ENCODE assay signal across 16 cellular contexts in the genomic region with DNA sequence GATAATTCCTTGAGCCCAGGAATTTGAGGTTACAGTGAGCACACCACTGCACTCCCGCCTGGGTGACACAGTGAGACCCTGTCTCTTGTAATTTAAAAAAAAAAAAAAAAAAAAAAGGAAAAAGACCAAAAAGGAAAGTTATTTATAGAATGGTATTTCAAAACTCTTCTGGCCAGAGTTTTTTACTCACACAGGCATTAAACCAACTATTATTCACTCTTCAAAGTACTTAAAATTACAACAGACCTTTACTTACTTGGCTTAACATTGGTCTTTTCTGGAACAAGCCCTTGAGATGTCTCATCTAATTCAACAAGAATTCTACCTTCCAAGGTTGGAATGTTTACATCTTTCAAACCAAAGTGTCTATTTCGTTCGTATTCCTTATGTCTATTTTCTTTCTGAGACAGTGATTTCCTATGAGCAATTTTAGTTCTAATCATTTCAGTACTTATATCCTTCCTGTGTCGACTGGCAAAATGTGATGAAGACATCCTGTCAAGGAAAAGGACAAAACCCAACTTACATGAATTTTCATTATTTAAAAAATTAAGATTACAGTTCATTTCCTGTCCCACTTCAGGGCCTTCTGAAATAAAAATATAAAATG. TPM values are rescaled to one million over a fixed set of nuclear protein-coding genes. Genes with fewer than 3 reads are reported as not detected.
A peak's percentile ranks its signal among the peaks of the same experiment; 100 is the strongest.
DNase-seq lines count a peak whose midpoint lies in the region; ATAC-seq and TF ChIP-seq lines count a peak whose summit lies in the region.
"Had no signal": no experiment of that assay in that cellular context is flagged by ENCODE, and none has a peak within 500 bp of the region (broad histone marks: within the 10 kb centered on the region; RNA-seq: fewer than 3 reads in every experiment).

No MANE protein-coding gene starts in this region.

- WGBS in stomach, 5 donors, result 63 to 90% (median 81%) methylated on average over 4 of the region's 4 CpGs

- no peak for TF ChIP-seq EP300 in stomach (IDR thresholded peaks at IDR 0.05)

- H3K27ac ChIP-seq in stomach, result no peak overlapping the region
- H3K27ac ChIP-seq: cardiac muscle cell, left lung, right lobe of liver had no signal

- H3K4me1 ChIP-seq in stomach, result peaks cover 0 to 22% (median 12%) of the 10 kb centered on the region in 4 donors

- intact Hi-C loops in stomach (cut with DNase I; ENCODE audit: low total_unique reads), result no loop called here

- H3K9me3 Mint-ChIP-seq in activated naive CD8-positive, alpha-beta T cell treated with anti-CD3 and anti-CD28 coated beads, Interleukin-2, amount 10 ng/mL, durations not matched to agents 7 days and 5 days, result no peaks in the 10 kb centered on the region
- no peaks in the 10 kb centered on the region for H3K9me3 Mint-ChIP-seq in activated naive CD8-positive, alpha-beta T cell treated with anti-CD3 and anti-CD28 coated beads for 36 hours
- H3K9me3 Mint-ChIP-seq in stimulated activated effector memory CD8-positive, alpha-beta T cell treated with anti-CD3 and anti-CD28 coated beads, Interleukin-12 subunit alpha, Interleukin-12 subunit beta, amount 100 ng/mL, for 72 hours, result no peaks in the 10 kb centered on the region
- H3K9me3 Mint-ChIP-seq: CD14-positive monocyte, naive B cell had no signal

- TF ChIP-seq CTCF in stomach (IDR thresholded peaks at IDR 0.05), result no peak

- no peaks in the 10 kb centered on the region for H3K9me3 ChIP-seq in stomach
- H3K9me3 ChIP-seq: left lung, right lobe of liver had no signal

- no peak for TF ChIP-seq POLR2A in stomach (IDR thresholded peaks at IDR 0.05)

- H3K27ac Mint-ChIP-seq in activated naive CD8-positive, alpha-beta T cell treated with anti-CD3 and anti-CD28 coated beads, Interleukin-2, amount 10 ng/mL, durations not matched to agents 7 days and 5 days, result no peak overlapping the region
- no peak overlapping the region for H3K27ac Mint-ChIP-seq in activated naive CD8-positive, alpha-beta T cell treated with anti-CD3 and anti-CD28 coated beads for 36 hours
- H3K27ac Mint-ChIP-seq in stimulated activated effector memory CD8-positive, alpha-beta T cell treated with anti-CD3 and anti-CD28 coated beads, Interleukin-12 subunit alpha, Interleukin-12 subunit beta, amount 100 ng/mL, for 72 hours, result no peak overlapping the region
- H3K27ac Mint-ChIP-seq: naive B cell had no signal

- no peak for DNase-seq in activated naive CD8-positive, alpha-beta T cell treated with anti-CD3 and anti-CD28 coated beads, Interleukin-2, amount 10 ng/mL, durations not matched to agents 7 days and 5 days
- DNase-seq in activated naive CD8-positive, alpha-beta T cell treated with anti-CD3 and anti-CD28 coated beads for 36 hours, result no peak
- peak; percentile 4 for DNase-seq in LHCN-M2 (ENCODE audit: low read depth)
- DNase-seq in dermis blood vessel endothelial cell, result peak; percentile 49
- DNase-seq in stimulated activated effector memory CD8-positive, alpha-beta T cell treated with anti-CD3 and anti-CD28 coated beads, Interleukin-12 subunit alpha, Interleukin-12 subunit beta, amount 100 ng/mL, for 72 hours (ENCODE audit: low spot score in 2 of 2), result no peak
- no peak for DNase-seq in superior temporal gyrus (ENCODE audit: extremely low spot score)
- no peak for DNase-seq in stomach
- no peak for DNase-seq in activated CD4-positive, CD25-positive, alpha-beta regulatory T cell treated with anti-CD3 and anti-CD28 coated beads, Interleukin-2, amount 50 U/mL, for 72 hours
- DNase-seq: activated CD4-positive, alpha-beta T cell treated with anti-CD3 and anti-CD28 coated beads for 48 hours; left lung; naive B cell; right lobe of liver; stimulated activated naive CD4-positive, alpha-beta T cell had no signal

- no peak for ATAC-seq in activated naive CD8-positive, alpha-beta T cell treated with anti-CD3 and anti-CD28 coated beads, Interleukin-2, amount 10 ng/mL, durations not matched to agents 7 days and 5 days (ENCODE audit: low read depth)
- ATAC-seq in stimulated activated effector memory CD8-positive, alpha-beta T cell treated with anti-CD3 and anti-CD28 coated beads, Interleukin-12 subunit alpha, Interleukin-12 subunit beta, amount 100 ng/mL, for 72 hours, result no peak
- ATAC-seq: HCT116, left lung, right lobe of liver had no signal

- H3K36me3 ChIP-seq in stomach, result no peaks in the 10 kb centered on the region
- H3K36me3 ChIP-seq: cardiac muscle cell, left lung, right lobe of liver had no signal

- no peak overlapping the region for H3K4me3 ChIP-seq in stomach
- H3K4me3 ChIP-seq: left lung, right lobe of liver had no signal

- no peaks in the 10 kb centered on the region for H3K27me3 ChIP-seq in stomach
- H3K27me3 ChIP-seq: cardiac muscle cell, left lung, right lobe of liver had no signal

- H3K36me3 Mint-ChIP-seq in activated naive CD8-positive, alpha-beta T cell treated with anti-CD3 and anti-CD28 coated beads, Interleukin-2, amount 10 ng/mL, durations not matched to agents 7 days and 5 days, result peaks cover 28% of the 10 kb centered on the region
- peaks cover 17% of the 10 kb centered on the region for H3K36me3 Mint-ChIP-seq in activated naive CD8-positive, alpha-beta T cell treated with anti-CD3 and anti-CD28 coated beads for 36 hours
- no peaks in the 10 kb centered on the region for H3K36me3 Mint-ChIP-seq in stimulated activated effector memory CD8-positive, alpha-beta T cell treated with anti-CD3 and anti-CD28 coated beads, Interleukin-12 subunit alpha, Interleukin-12 subunit beta, amount 100 ng/mL, for 72 hours
- H3K36me3 Mint-ChIP-seq: naive B cell had no signal

- H3K27me3 Mint-ChIP-seq in activated naive CD8-positive, alpha-beta T cell treated with anti-CD3 and anti-CD28 coated beads, Interleukin-2, amount 10 ng/mL, durations not matched to agents 7 days and 5 days, result no peaks in the 10 kb centered on the region
- peaks cover 8% of the 10 kb centered on the region for H3K27me3 Mint-ChIP-seq in activated naive CD8-positive, alpha-beta T cell treated with anti-CD3 and anti-CD28 coated beads for 36 hours
- H3K27me3 Mint-ChIP-seq: naive B cell had no signal

- peak overlapping the region; percentile 97 for H3K4me3 Mint-ChIP-seq in activated naive CD8-positive, alpha-beta T cell treated with anti-CD3 and anti-CD28 coated beads, Interleukin-2, amount 10 ng/mL, durations not matched to agents 7 days and 5 days
- H3K4me3 Mint-ChIP-seq in activated naive CD8-positive, alpha-beta T cell treated with anti-CD3 and anti-CD28 coated beads for 36 hours, result no peak overlapping the region
- H3K4me3 Mint-ChIP-seq in stimulated activated effector memory CD8-positive, alpha-beta T cell treated with anti-CD3 and anti-CD28 coated beads, Interleukin-12 subunit alpha, Interleukin-12 subunit beta, amount 100 ng/mL, for 72 hours, result peak overlapping the region; percentile 87
- H3K4me3 Mint-ChIP-seq: CD14-positive monocyte had no signal

- POLR2A ChIA-PET in activated naive CD8-positive, alpha-beta T cell treated with anti-CD3 and anti-CD28 coated beads, Interleukin-2, amount 10 ng/mL, durations not matched to agents 7 days and 5 days (lab: Charles Lee), result interaction anchor here (1.0 kb wide), 1 partner anchor 137 kb away, joined by 4 read pairs; a partner anchor contains a TSS

- peaks cover 26% of the 10 kb centered on the region for H3K4me1 Mint-ChIP-seq in activated naive CD8-positive, alpha-beta T cell treated with anti-CD3 and anti-CD28 coated beads, Interleukin-2, amount 10 ng/mL, durations not matched to agents 7 days and 5 days
- peaks cover 21% of the 10 kb centered on the region for H3K4me1 Mint-ChIP-seq in activated naive CD8-positive, alpha-beta T cell treated with anti-CD3 and anti-CD28 coated beads for 36 hours
- H3K4me1 Mint-ChIP-seq in stimulated activated effector memory CD8-positive, alpha-beta T cell treated with anti-CD3 and anti-CD28 coated beads, Interleukin-12 subunit alpha, Interleukin-12 subunit beta, amount 100 ng/mL, for 72 hours, result peaks cover 19% of the 10 kb centered on the region

RNA-seq across cellular contexts. Expression of a gene that starts 2.6 kb away (rescaled TPM):
- total RNA-seq in activated naive CD8-positive, alpha-beta T cell treated with anti-CD3 and anti-CD28 coated beads, Interleukin-2, amount 10 ng/mL, durations not matched to agents 7 days and 5 days, result 10 to 100 TPM; 79.7 to 84.8 TPM
- total RNA-seq in activated naive CD8-positive, alpha-beta T cell treated with anti-CD3 and anti-CD28 coated beads for 36 hours, result 10 to 100 TPM; 68.0 to 69.2 TPM
- 91.2 and 97.3 TPM in 2 replicates for total RNA-seq in LHCN-M2 (2014; rRNA removed)
- 16.9 TPM for polyA plus RNA-seq in LHCN-M2 (2012)
- total RNA-seq in dermis blood vessel endothelial cell, result 11.6 and 78.0 TPM in 2 replicates
- 1 to 10 TPM in 4 of 5 donors, under 1 TPM in 1; 0.45 to 7.7 (median 3.5) TPM for total RNA-seq in stomach
- polyA plus RNA-seq in stomach, result 1 to 10 TPM in 2 of 3 donors, under 1 TPM in 1; 0.61 to 2.0 (median 2.0) TPM

RNA-seq across cellular contexts. Expression of a gene that starts 59.7 kb away (rescaled TPM):
- 100 to 1,000 TPM; 115 to 119 TPM for total RNA-seq in activated naive CD8-positive, alpha-beta T cell treated with anti-CD3 and anti-CD28 coated beads, Interleukin-2, amount 10 ng/mL, durations not matched to agents 7 days and 5 days
- total RNA-seq in activated naive CD8-positive, alpha-beta T cell treated with anti-CD3 and anti-CD28 coated beads for 36 hours, result 1 to 10 TPM; 2.8 to 3.1 TPM
- 247 and 288 TPM in 2 replicates for total RNA-seq in LHCN-M2 (2014; rRNA removed)
- 172 TPM for polyA plus RNA-seq in LHCN-M2 (2012)
- total RNA-seq in dermis blood vessel endothelial cell, result 62.5 and 202 TPM in 2 replicates
- total RNA-seq in stomach, result 100 to 1,000 TPM; 163 to 275 (median 222) TPM
- polyA plus RNA-seq in stomach, result 100 to 1,000 TPM; 415 to 676 (median 423) TPM

Comparison
In these comparisons a context has a peak if more than half of its experiments do, and no peak if none do; other contexts are left out.
1. RNA of a gene that starts 59.7 kb away (total RNA-seq): 247 to 288 TPM in LHCN-M2, 163 to 275 TPM in stomach, 62.5 to 202 TPM in dermis blood vessel endothelial cell and 115 to 119 TPM in activated naive CD8-positive, alpha-beta T cell treated with anti-CD3 and anti-CD28 coated beads, Interleukin-2, amount 10 ng/mL, durations not matched to agents 7 days and 5 days; 2.8 to 3.1 TPM in activated naive CD8-positive, alpha-beta T cell treated with anti-CD3 and anti-CD28 coated beads for 36 hours; every median in the first group is over 10 times any median in the second.
2. DNase-seq: peak in LHCN-M2 (single experiment) and dermis blood vessel endothelial cell (single experiment); none in activated naive CD8-positive, alpha-beta T cell treated with anti-CD3 and anti-CD28 coated beads, Interleukin-2, amount 10 ng/mL, durations not matched to agents 7 days and 5 days (single experiment), activated naive CD8-positive, alpha-beta T cell treated with anti-CD3 and anti-CD28 coated beads for 36 hours (single experiment), stimulated activated effector memory CD8-positive, alpha-beta T cell treated with anti-CD3 and anti-CD28 coated beads, Interleukin-12 subunit alpha, Interleukin-12 subunit beta, amount 100 ng/mL, for 72 hours (0 of 2), superior temporal gyrus (single experiment), stomach (single experiment) and activated CD4-positive, CD25-positive, alpha-beta regulatory T cell treated with anti-CD3 and anti-CD28 coated beads, Interleukin-2, amount 50 U/mL, for 72 hours (single experiment).